8 cellular contexts compared by ENCODE assay signal in genomic region chr2:71510196-71510807, GRCh38. TPM values are rescaled to one million over a fixed set of nuclear protein-coding genes. Genes with fewer than 3 reads are reported as not detected.
DNase-seq lines count a peak whose midpoint lies in the region; ATAC-seq, FAIRE-seq and TF ChIP-seq lines count a peak whose summit lies in the region.

No MANE protein-coding gene starts in this region.

- TF ChIP-seq CTCF in fibroblast of villous mesenchyme (IDR thresholded peaks at IDR 0.05; ENCODE audit: insufficient read depth, low read depth, low read length) = peak; percentile 96
- peak in 1 of 3 donors; percentile 27 for TF ChIP-seq CTCF in omental fat pad (IDR thresholded peaks at IDR 0.05)
- peak; percentile 95 for TF ChIP-seq CTCF in thoracic aorta (IDR thresholded peaks at IDR 0.05)

- no peaks in the 10 kb centered on the region for H3K36me3 ChIP-seq in thoracic aorta

- no peak overlapping the region for H3K27ac ChIP-seq in thoracic aorta

- no peaks in the 10 kb centered on the region for H3K27me3 ChIP-seq in thoracic aorta (replicated peaks; ENCODE audit: insufficient read depth)

- no peaks in the 10 kb centered on the region for H3K9me3 ChIP-seq in thoracic aorta

- DNase-seq in DMS79 treated with DMSO at 0.1 percent for 48 hours (lab: John Stamatoyannopoulos, UW) (peak; percentile 68), DMS79 (lab: John Stamatoyannopoulos, UW) (no peak), HPDE6-E6E7 (ENCODE audit: extremely low spot score) (peak; percentile 75), RCC 7860 (ENCODE audit: low spot score) (peak; percentile 49), fibroblast of villous mesenchyme (ENCODE audit: low read depth) (peak; percentile 58), omental fat pad (ENCODE audit: low spot score) (peak; percentile 65), thoracic aorta (ENCODE audit: low spot score) (no peak)
- DNase-seq in activated T-helper 1 cell treated with anti-CD3 and anti-CD28 coated beads, Interleukin-2, amount 50 U/mL, for 16 hours (ENCODE audit: low read depth in 1 of 2, low spot score in 1 of 2) = peak; percentile 36 to 67

- FAIRE-seq in RCC 7860 (lab: Jason Lieb, UNC) = no peak

- no peak overlapping the region for H3K4me3 ChIP-seq in fibroblast of villous mesenchyme (ENCODE audit: low read depth, low read length)
- H3K4me3 ChIP-seq in thoracic aorta = no peak overlapping the region

- H3K4me1 ChIP-seq in thoracic aorta (ENCODE audit: control insufficient read depth in 1 of 2, low read depth in 2 of 2) = no peaks in the 10 kb centered on the region

- ATAC-seq in omental fat pad (ENCODE audit: low FRiP score) = no peak
- ATAC-seq in thoracic aorta (ENCODE audit: insufficient number of reproducible peaks, low FRiP score, low read depth) = no peak

RNA-seq across cellular contexts. Expression of gene DYSF, which starts 56.9 kb away (rescaled TPM):
- total RNA-seq in fibroblast of villous mesenchyme (3.5 and 4.2 TPM in 2 replicates), omental fat pad (10 to 100 TPM in 3 of 4 donors, 1 to 10 TPM in 1; 7.9 to 70.5 (median 17.8) TPM), thoracic aorta (10 to 100 TPM; 13.0 to 15.2 TPM)

Comparison
In these comparisons a context has a peak if more than half of its experiments do, and no peak if none do; other contexts are left out.
1. DNase-seq: peak in DMS79 treated with DMSO at 0.1 percent for 48 hours (single experiment), HPDE6-E6E7 (single experiment), RCC 7860 (single experiment), activated T-helper 1 cell treated with anti-CD3 and anti-CD28 coated beads, Interleukin-2, amount 50 U/mL, for 16 hours (2 of 2), fibroblast of villous mesenchyme (single experiment) and omental fat pad (single experiment); none in DMS79 (single experiment) and thoracic aorta (single experiment).